Comparison of ENCODE assay signal across 17 cellular contexts in genomic region chr19:19498255-19498991, GRCh38. TPM values are rescaled to one million over a fixed set of nuclear protein-coding genes. Genes with fewer than 3 reads are reported as not detected.
DNase-seq lines count a peak whose midpoint lies in the region; ATAC-seq, FAIRE-seq and TF ChIP-seq lines count a peak whose summit lies in the region.
"Had no signal": no experiment of that assay in that cellular context is flagged by ENCODE, and none has a peak within 500 bp of the region (broad histone marks: within the 10 kb centered on the region; RNA-seq: fewer than 3 reads in every experiment).

No MANE protein-coding gene starts in this region.

- WGBS in K562 (ENCODE audit: insufficient coverage, low coverage, missing lambda C conversion rate) = 96% methylated on average over 12 of the region's 33 CpGs
- WGBS in neuronal stem cell (ENCODE audit: extremely low coverage in 2 of 2, insufficient read length in 2 of 2, insufficient replicate concordance in 1 of 2), 2 donors = no CpG with 5 or more reads among the region's 33 CpGs

- H3K27ac ChIP-seq in K562 (ENCODE audit: extremely low read depth, low read depth, low read length) (no peak overlapping the region), neuronal stem cell (replicated peaks; ENCODE audit: low read length) (no peak overlapping the region)
- H3K27ac ChIP-seq: BLaER1 had no signal

- H3K9ac ChIP-seq in K562 (ENCODE audit: insufficient read depth in 1 of 2, low read depth in 2 of 2, low read length in 2 of 2) = peak overlapping the region in 1 of 2 experiments; percentile 79; a peak in 1 of 4 replicates
- no peak overlapping the region for H3K9ac ChIP-seq in neuronal stem cell (ENCODE audit: low read depth, low read length, poor library complexity)
- H3K9ac ChIP-seq: BLaER1 had no signal

- H2BK120ac ChIP-seq in neuronal stem cell (ENCODE audit: low read depth, low read length) = no peak overlapping the region

- H3K23ac ChIP-seq in neuronal stem cell (ENCODE audit: low read depth, low read length, poor library complexity) = peak overlapping the region; percentile 43

- no peak overlapping the region for H2BK15ac ChIP-seq in neuronal stem cell (ENCODE audit: low read length)

- no peak overlapping the region for H3K4ac ChIP-seq in neuronal stem cell (ENCODE audit: low read length)

- in situ Hi-C loops in K562 (cut with MboI) = no loop called here

- peaks cover 16% of the 10 kb centered on the region for H3K79me2 ChIP-seq in K562 (ENCODE audit: control insufficient read depth, insufficient read depth, low read length)

- H3K27me3 ChIP-seq in K562 (ENCODE audit: control insufficient read depth in 2 of 2, insufficient read depth in 2 of 2, low read length in 2 of 2) (no peaks in the 10 kb centered on the region), neuronal stem cell (ENCODE audit: control insufficient read depth in 3 of 3, insufficient read depth in 3 of 3, low read depth in 1 of 3, low read length in 3 of 3) (no peaks in the 10 kb centered on the region)
- H3K27me3 ChIP-seq: BLaER1 had no signal

- DNase-seq in activated naive CD4-positive, alpha-beta T cell treated with anti-CD3 and anti-CD28 coated beads, Interleukin-2, amount 50 U/mL, for 72 hours (ENCODE audit: low spot score in 2 of 2) = no peak
- no peak for DNase-seq in activated naive CD4-positive, alpha-beta T cell treated with anti-CD3 and anti-CD28 coated beads, Interleukin-2, amount 10 ng/mL, durations not matched to agents 7 days and 5 days
- DNase-seq in K562 (ENCODE audit: extremely low read depth in 1 of 4, low spot score in 3 of 4) (no peak), neuronal stem cell (ENCODE audit: low spot score) (no peak), NCI-H1694 treated with DMSO at 0.1 percent for 48 hours (lab: John Stamatoyannopoulos, UW) (no peak), NCI-H226 (no peak)
- DNase-seq in stimulated activated naive B cell treated with anti-CD40 and anti-IgM and Interleukin-4, amounts not matched to agents 10 μg/mL and 1 μg/mL and 100 μg/mL, for 72 hours = no peak
- DNase-seq: 8988T; AML-193; Caco-2; CD8-positive, alpha-beta memory T cell; DND-41; GDM1; H9 had no signal

- H3K27ac Mint-ChIP-seq in activated naive CD4-positive, alpha-beta T cell treated with anti-CD3 and anti-CD28 coated beads, Interleukin-2, amount 50 U/mL, for 72 hours = peak overlapping the region; percentile 22 to 74
- no peak overlapping the region for H3K27ac Mint-ChIP-seq in activated naive CD4-positive, alpha-beta T cell treated with anti-CD3 and anti-CD28 coated beads, Interleukin-2, amount 10 ng/mL, durations not matched to agents 7 days and 5 days
- H3K27ac Mint-ChIP-seq in stimulated activated naive B cell treated with anti-CD40 and anti-IgM and Interleukin-4, amounts not matched to agents 10 μg/mL and 1 μg/mL and 100 μg/mL, for 72 hours = peak overlapping the region; percentile 82

- peaks cover 98% of the 10 kb centered on the region for H3K36me3 ChIP-seq in K562 (ENCODE audit: control insufficient read depth, insufficient read depth, low read length)
- peaks cover 77 to 97% of the 10 kb centered on the region in 2 donors for H3K36me3 ChIP-seq in neuronal stem cell (replicated peaks in 1 of 2; ENCODE audit: control insufficient read depth in 2 of 2, insufficient read depth in 2 of 2, low read length in 2 of 2)

- POLR2A ChIA-PET in K562 (lab: Yijun Ruan, JAX) = interaction anchor here (0.7 kb wide), 1 partner anchor 203 kb away, joined by 3 read pairs; no protein-coding TSS in a partner anchor

- no peak overlapping the region for H3K14ac ChIP-seq in neuronal stem cell (ENCODE audit: low read length)

- no peak overlapping the region for H4K8ac ChIP-seq in neuronal stem cell (ENCODE audit: low read depth, low read length)

- peaks cover 25% of the 10 kb centered on the region for H3K79me1 ChIP-seq in neuronal stem cell (ENCODE audit: low read depth, low read length)

- H3K36me3 Mint-ChIP-seq in activated naive CD4-positive, alpha-beta T cell treated with anti-CD3 and anti-CD28 coated beads, Interleukin-2, amount 50 U/mL, for 72 hours = peaks cover 9 to 12% of the 10 kb centered on the region in 2 donors
- peaks cover 63% of the 10 kb centered on the region for H3K36me3 Mint-ChIP-seq in activated naive CD4-positive, alpha-beta T cell treated with anti-CD3 and anti-CD28 coated beads, Interleukin-2, amount 10 ng/mL, durations not matched to agents 7 days and 5 days
- H3K36me3 Mint-ChIP-seq in stimulated activated naive B cell treated with anti-CD40 and anti-IgM and Interleukin-4, amounts not matched to agents 10 μg/mL and 1 μg/mL and 100 μg/mL, for 72 hours = peaks cover 58% of the 10 kb centered on the region in 2 donors

- H3K4me2 ChIP-seq in K562 (ENCODE audit: insufficient read depth, low read length) (no peak overlapping the region), neuronal stem cell (ENCODE audit: insufficient read depth, low read length, poor library complexity, severe bottlenecking) (no peak overlapping the region)
- H3K4me2 ChIP-seq: BLaER1, GM23338 had no signal

- no peak for TF ChIP-seq POLR2A in K562 (conservative IDR thresholded peaks at IDR 0.05)

- no peak overlapping the region for H3K4me3 ChIP-seq in K562
- H3K4me3 ChIP-seq in neuronal stem cell (ENCODE audit: low read length in 2 of 2) = no peak overlapping the region
- H3K4me3 ChIP-seq: BLaER1, GM23338 had no signal

- H3K27me3 Mint-ChIP-seq in activated naive CD4-positive, alpha-beta T cell treated with anti-CD3 and anti-CD28 coated beads, Interleukin-2, amount 10 ng/mL, durations not matched to agents 7 days and 5 days = no peaks in the 10 kb centered on the region
- H3K27me3 Mint-ChIP-seq in stimulated activated naive B cell treated with anti-CD40 and anti-IgM and Interleukin-4, amounts not matched to agents 10 μg/mL and 1 μg/mL and 100 μg/mL, for 72 hours = no peaks in the 10 kb centered on the region

- no peaks in the 10 kb centered on the region for H3K9me3 Mint-ChIP-seq in activated naive CD4-positive, alpha-beta T cell treated with anti-CD3 and anti-CD28 coated beads, Interleukin-2, amount 50 U/mL, for 72 hours
- no peaks in the 10 kb centered on the region for H3K9me3 Mint-ChIP-seq in activated naive CD4-positive, alpha-beta T cell treated with anti-CD3 and anti-CD28 coated beads, Interleukin-2, amount 10 ng/mL, durations not matched to agents 7 days and 5 days
- no peaks in the 10 kb centered on the region for H3K9me3 Mint-ChIP-seq in stimulated activated naive B cell treated with anti-CD40 and anti-IgM and Interleukin-4, amounts not matched to agents 10 μg/mL and 1 μg/mL and 100 μg/mL, for 72 hours
- H3K9me3 Mint-ChIP-seq: CD8-positive, alpha-beta memory T cell; GM23338; H9 had no signal

- H3K9me3 ChIP-seq in K562 (replicated peaks; ENCODE audit: control insufficient read depth, insufficient read depth, low read depth, low read length) (no peaks in the 10 kb centered on the region), neuronal stem cell (replicated peaks in 1 of 2; ENCODE audit: control insufficient read depth in 2 of 2, insufficient read depth in 1 of 2, low read depth in 1 of 2, low read length in 2 of 2) (no peaks in the 10 kb centered on the region)
- H3K9me3 ChIP-seq: BLaER1, Caco-2 had no signal

- H4K20me1 ChIP-seq in K562 (replicated peaks; ENCODE audit: control insufficient read depth, insufficient read depth, low read length) = peaks cover 9% of the 10 kb centered on the region; the same call in 1 of the 2 replicates

- ATAC-seq in activated naive CD4-positive, alpha-beta T cell treated with anti-CD3 and anti-CD28 coated beads, Interleukin-2, amount 50 U/mL, for 72 hours = no peak
- no peak for ATAC-seq in K562
- ATAC-seq in stimulated activated naive B cell treated with anti-CD40 and anti-IgM and Interleukin-4, amounts not matched to agents 10 μg/mL and 1 μg/mL and 100 μg/mL, for 72 hours (replicated peaks) = no peak
- ATAC-seq: GM23338 had no signal

- no peak overlapping the region for H3K18ac ChIP-seq in neuronal stem cell (ENCODE audit: low read length)

- H2BK12ac ChIP-seq in neuronal stem cell (ENCODE audit: low read length) = no peak overlapping the region

- H3K4me1 ChIP-seq in K562 (replicated peaks in 1 of 2; ENCODE audit: control insufficient read depth in 2 of 2, insufficient read depth in 2 of 2, low read length in 2 of 2) (peaks cover 0 to 24% of the 10 kb centered on the region in 2 experiments; a peak in 2 of 5 replicates), neuronal stem cell (ENCODE audit: control insufficient read depth in 2 of 2, insufficient read depth in 1 of 2, low read depth in 1 of 2, low read length in 2 of 2) (no peaks in the 10 kb centered on the region)
- H3K4me1 ChIP-seq: Caco-2 had no signal

- no peak overlapping the region for H4K91ac ChIP-seq in neuronal stem cell (ENCODE audit: low read depth, low read length, poor library complexity)

- H3K4me3 Mint-ChIP-seq in activated naive CD4-positive, alpha-beta T cell treated with anti-CD3 and anti-CD28 coated beads, Interleukin-2, amount 10 ng/mL, durations not matched to agents 7 days and 5 days = no peak overlapping the region
- H3K4me3 Mint-ChIP-seq in stimulated activated naive B cell treated with anti-CD40 and anti-IgM and Interleukin-4, amounts not matched to agents 10 μg/mL and 1 μg/mL and 100 μg/mL, for 72 hours = no peak overlapping the region
- H3K4me3 Mint-ChIP-seq: GM23338, H9 had no signal

- no peak for FAIRE-seq in K562 (lab: Jason Lieb, UNC)
- FAIRE-seq: GM12892 had no signal

- no peak for TF ChIP-seq RAD21 in K562 (CRISPR knock-in tag; conservative IDR thresholded peaks at IDR 0.05 in 1 of 2, IDR thresholded peaks at IDR 0.05 in 1 of 2)

- intact Hi-C loops in K562 (cut with micrococcal nuclease) = no loop called here

- no peak for TF ChIP-seq CTCF in K562 (IDR thresholded peaks at IDR 0.05 in 2 of 3, conservative IDR thresholded peaks at IDR 0.05 in 1 of 3; ENCODE audit: insufficient read depth in 2 of 3, low read depth in 1 of 3, low read length in 3 of 3)

- no peaks in the 10 kb centered on the region for H3K4me1 Mint-ChIP-seq in activated naive CD4-positive, alpha-beta T cell treated with anti-CD3 and anti-CD28 coated beads, Interleukin-2, amount 10 ng/mL, durations not matched to agents 7 days and 5 days
- peaks cover 2 to 6% of the 10 kb centered on the region in 2 donors for H3K4me1 Mint-ChIP-seq in stimulated activated naive B cell treated with anti-CD40 and anti-IgM and Interleukin-4, amounts not matched to agents 10 μg/mL and 1 μg/mL and 100 μg/mL, for 72 hours
- H3K4me1 Mint-ChIP-seq: GM23338 had no signal

- CTCF ChIA-PET in activated naive CD4-positive, alpha-beta T cell treated with anti-CD3 and anti-CD28 coated beads, Interleukin-2, amount 10 ng/mL, durations not matched to agents 7 days and 5 days (lab: Charles Lee) = interaction anchor here (2.1 kb wide), 1 partner anchor 8 kb away, joined by 6 read pairs; no protein-coding TSS in a partner anchor
- CTCF ChIA-PET in K562 (lab: Yijun Ruan, JAX; ENCODE audit: low intra/inter-chr PET ratio) = no interaction called here

- H2BK5ac ChIP-seq in neuronal stem cell (ENCODE audit: low read length) = peak overlapping the region; percentile 53

- no peak for TF ChIP-seq EP300 in K562 (IDR thresholded peaks at IDR 0.05; ENCODE audit: low read length)

- no TSS peak for BruUV-seq in K562 (replicated peaks; lab: Mats Ljungman, UMichigan)

- no peaks in the 10 kb centered on the region for H3K9me1 ChIP-seq in K562 (ENCODE audit: control insufficient read depth, insufficient read depth, low read length)

- H2AFZ ChIP-seq in K562 (ENCODE audit: low read depth, low read length) = no peak overlapping the region
- H2AFZ ChIP-seq in neuronal stem cell (ENCODE audit: low read length) = no peak overlapping the region
- H2AFZ ChIP-seq: GM23338 had no signal

- H2AK5ac ChIP-seq in neuronal stem cell (ENCODE audit: low read depth, low read length) = no peak overlapping the region

RNA-seq across cellular contexts. Expression of gene TSSK6, which starts 16.9 kb away (rescaled TPM):
- total RNA-seq in activated naive CD4-positive, alpha-beta T cell treated with anti-CD3 and anti-CD28 coated beads, Interleukin-2, amount 50 U/mL, for 72 hours = 1 to 10 TPM; 3.8 to 5.5 TPM
- total RNA-seq in K562 (2011; cell fraction: chromatin; rRNA removed; ENCODE audit: low replicate concordance) = 1.3 and 7.5 TPM in 2 replicates
- 14.5 and 15.7 TPM in 2 replicates for total RNA-seq in K562 (2011; cell fraction: nucleolus; rRNA removed)
- total RNA-seq in K562 (2011; cell fraction: nucleoplasm; rRNA removed) = 4.5 TPM in 2 replicates
- total RNA-seq in K562 (2014; rRNA removed) = 2.0 and 2.1 TPM in 2 replicates
- total RNA-seq in K562 (2014; rRNA removed; fragmentation: Illumina TruSeq; extraction: Trizol) = 0.22 TPM in 1 of 2 replicates, not detected in the other
- 0.76 and 0.90 TPM in 2 replicates for total RNA-seq in K562 (2015; rRNA removed; fragmentation: Illumina TruSeq; extraction: Trizol)
- 2.4 and 2.6 TPM in 2 replicates for total RNA-seq in K562 (2021)
- 0.93 and 1.8 TPM in 2 replicates for polyA plus RNA-seq in K562 (2011; rRNA removed)
- 2.5 and 7.7 TPM in 2 replicates for polyA plus RNA-seq in K562 (2011; cell fraction: cytosol; rRNA removed)
- 3.6 and 7.5 TPM in 2 replicates for polyA plus RNA-seq in K562 (2011; cell fraction: nucleus; rRNA removed)
- 1.3 and 2.7 TPM in 2 replicates for polyA plus RNA-seq in K562 (2012)
- 0.21 and 0.39 TPM in 2 replicates for polyA plus RNA-seq in K562 (2014; fragmentation: Illumina TruSeq; extraction: Trizol)
- polyA plus RNA-seq in K562 (2014; fragmentation: Nextera tagmentation; extraction: Ambion mirVana) = not detected
- 2.4 and 3.9 TPM in 2 replicates for polyA plus RNA-seq in K562 (2014; rRNA removed)
- 0.54 and 0.67 TPM in 2 replicates for polyA minus RNA-seq in K562 (2011; rRNA and poly(A)+ RNA removed)
- polyA minus RNA-seq in K562 (2011; cell fraction: cytosol; rRNA and poly(A)+ RNA removed) = 1.4 TPM in 1 of 2 replicates, not detected in the other
- 7.4 and 9.3 TPM in 2 replicates for polyA minus RNA-seq in K562 (2011; cell fraction: nucleus; rRNA and poly(A)+ RNA removed)
- polyA plus RNA-seq in neuronal stem cell (2013, experiment 1 of 2) = 2.3 TPM
- polyA plus RNA-seq in neuronal stem cell (2013, experiment 2 of 2) = 2.2 TPM

RNA-seq across cellular contexts. Expression of gene NDUFA13, which starts 17.6 kb away (rescaled TPM):
- total RNA-seq in activated naive CD4-positive, alpha-beta T cell treated with anti-CD3 and anti-CD28 coated beads, Interleukin-2, amount 50 U/mL, for 72 hours = 100 to 1,000 TPM; 358 to 407 TPM
- total RNA-seq in K562 (2011; cell fraction: chromatin; rRNA removed; ENCODE audit: low replicate concordance) = 115 and 283 TPM in 2 replicates
- total RNA-seq in K562 (2011; cell fraction: nucleolus; rRNA removed) = 289 and 359 TPM in 2 replicates
- total RNA-seq in K562 (2011; cell fraction: nucleoplasm; rRNA removed) = 176 and 255 TPM in 2 replicates
- total RNA-seq in K562 (2014; rRNA removed) = 386 and 429 TPM in 2 replicates
- total RNA-seq in K562 (2014; rRNA removed; fragmentation: Illumina TruSeq; extraction: Trizol) = 74.8 and 146 TPM in 2 replicates
- 397 and 447 TPM in 2 replicates for total RNA-seq in K562 (2015; rRNA removed; fragmentation: Illumina TruSeq; extraction: Trizol)
- 522 and 559 TPM in 2 replicates for total RNA-seq in K562 (2021)
- 340 and 343 TPM in 2 replicates for polyA plus RNA-seq in K562 (2011; rRNA removed)
- 881 and 1,009 TPM in 2 replicates for polyA plus RNA-seq in K562 (2011; cell fraction: cytosol; rRNA removed)
- 249 and 320 TPM in 2 replicates for polyA plus RNA-seq in K562 (2011; cell fraction: nucleus; rRNA removed)
- 401 and 675 TPM in 2 replicates for polyA plus RNA-seq in K562 (2012)
- polyA plus RNA-seq in K562 (2014; fragmentation: Illumina TruSeq; extraction: Trizol) = 298 and 395 TPM in 2 replicates
- polyA plus RNA-seq in K562 (2014; fragmentation: Nextera tagmentation; extraction: Ambion mirVana) = 100 to 1,000 TPM; 263 to 440 TPM
- 596 and 801 TPM in 2 replicates for polyA plus RNA-seq in K562 (2014; rRNA removed)
- polyA minus RNA-seq in K562 (2011; rRNA and poly(A)+ RNA removed) = 72.8 and 113 TPM in 2 replicates
- 98.7 and 142 TPM in 2 replicates for polyA minus RNA-seq in K562 (2011; cell fraction: cytosol; rRNA and poly(A)+ RNA removed)
- polyA minus RNA-seq in K562 (2011; cell fraction: nucleus; rRNA and poly(A)+ RNA removed) = 52.4 and 62.5 TPM in 2 replicates
- 218 TPM for polyA plus RNA-seq in neuronal stem cell (2013, experiment 1 of 2)
- 213 TPM for polyA plus RNA-seq in neuronal stem cell (2013, experiment 2 of 2)

RNA-seq across cellular contexts. Expression of gene YJEFN3, which starts 30.3 kb away (rescaled TPM):
- total RNA-seq in activated naive CD4-positive, alpha-beta T cell treated with anti-CD3 and anti-CD28 coated beads, Interleukin-2, amount 50 U/mL, for 72 hours = 10 to 100 TPM in 1 of 2 donors, 1 to 10 TPM in 1; 5.7 to 11.3 TPM
- 31.5 and 32.8 TPM in 2 replicates for total RNA-seq in K562 (2011; cell fraction: chromatin; rRNA removed; ENCODE audit: low replicate concordance)
- 14.5 and 16.2 TPM in 2 replicates for total RNA-seq in K562 (2011; cell fraction: nucleolus; rRNA removed)
- total RNA-seq in K562 (2011; cell fraction: nucleoplasm; rRNA removed) = 22.3 and 39.8 TPM in 2 replicates
- 1.3 and 1.5 TPM in 2 replicates for total RNA-seq in K562 (2014; rRNA removed)
- 0.86 and 0.98 TPM in 2 replicates for total RNA-seq in K562 (2014; rRNA removed; fragmentation: Illumina TruSeq; extraction: Trizol)
- total RNA-seq in K562 (2015; rRNA removed; fragmentation: Illumina TruSeq; extraction: Trizol) = 1.1 TPM in 2 replicates
- 3.6 and 4.8 TPM in 2 replicates for total RNA-seq in K562 (2021)
- polyA plus RNA-seq in K562 (2011; rRNA removed) = 1.0 and 1.6 TPM in 2 replicates
- 0.86 and 2.6 TPM in 2 replicates for polyA plus RNA-seq in K562 (2011; cell fraction: cytosol; rRNA removed)
- polyA plus RNA-seq in K562 (2011; cell fraction: nucleus; rRNA removed) = 12.5 and 30.5 TPM in 2 replicates
- polyA plus RNA-seq in K562 (2012) = 4.6 and 18.0 TPM in 2 replicates
- polyA plus RNA-seq in K562 (2014; fragmentation: Illumina TruSeq; extraction: Trizol) = 2.9 and 3.8 TPM in 2 replicates
- under 1 TPM in 1 of 2 experiments, not detected in 1; 0.04 TPM for polyA plus RNA-seq in K562 (2014; fragmentation: Nextera tagmentation; extraction: Ambion mirVana)
- 4.8 and 5.8 TPM in 2 replicates for polyA plus RNA-seq in K562 (2014; rRNA removed)
- 0.81 and 1.1 TPM in 2 replicates for polyA minus RNA-seq in K562 (2011; rRNA and poly(A)+ RNA removed)
- 0.46 and 1.0 TPM in 2 replicates for polyA minus RNA-seq in K562 (2011; cell fraction: cytosol; rRNA and poly(A)+ RNA removed)
- polyA minus RNA-seq in K562 (2011; cell fraction: nucleus; rRNA and poly(A)+ RNA removed) = 2.4 and 2.7 TPM in 2 replicates
- polyA plus RNA-seq in neuronal stem cell (2013, experiment 1 of 2) = 10.9 TPM
- polyA plus RNA-seq in neuronal stem cell (2013, experiment 2 of 2) = 9.9 TPM
- polyA plus RNA-seq: CD8-positive, alpha-beta memory T cell had no signal

RNA-seq across cellular contexts. Expression of gene CILP2, which starts 39.6 kb away (rescaled TPM):
- under 1 TPM; 0.25 to 0.31 TPM for total RNA-seq in activated naive CD4-positive, alpha-beta T cell treated with anti-CD3 and anti-CD28 coated beads, Interleukin-2, amount 50 U/mL, for 72 hours
- total RNA-seq in K562 (2011; cell fraction: chromatin; rRNA removed; ENCODE audit: low replicate concordance) = 0.09 and 0.56 TPM in 2 replicates
- total RNA-seq in K562 (2011; cell fraction: nucleolus; rRNA removed) = 0.53 and 0.67 TPM in 2 replicates
- total RNA-seq in K562 (2011; cell fraction: nucleoplasm; rRNA removed) = 0.29 and 0.46 TPM in 2 replicates
- total RNA-seq in K562 (2014; rRNA removed) (0.23 and 0.33 TPM in 2 replicates), K562 (2014; rRNA removed; fragmentation: Illumina TruSeq; extraction: Trizol) (0.04 TPM in 1 of 2 replicates, not detected in the other), K562 (2015; rRNA removed; fragmentation: Illumina TruSeq; extraction: Trizol) (0.08 and 0.11 TPM in 2 replicates), K562 (2021) (0.29 and 0.35 TPM in 2 replicates)
- polyA plus RNA-seq in K562 (2011; rRNA removed) (0.04 and 0.07 TPM in 2 replicates), K562 (2014; fragmentation: Illumina TruSeq; extraction: Trizol) (0.04 TPM in 2 replicates), K562 (2014; fragmentation: Nextera tagmentation; extraction: Ambion mirVana) (not detected), K562 (2014; rRNA removed) (0.05 and 0.31 TPM in 2 replicates)
- 0.01 and 0.67 TPM in 2 replicates for polyA plus RNA-seq in K562 (2011; cell fraction: cytosol; rRNA removed)
- polyA plus RNA-seq in K562 (2011; cell fraction: nucleus; rRNA removed) = 0.22 and 0.77 TPM in 2 replicates
- polyA plus RNA-seq in K562 (2012) = 0.05 and 0.29 TPM in 2 replicates
- polyA minus RNA-seq in K562 (2011; rRNA and poly(A)+ RNA removed) = 0.14 TPM in 1 of 2 replicates, not detected in the other
- not detected in 2 replicates for polyA minus RNA-seq in K562 (2011; cell fraction: cytosol; rRNA and poly(A)+ RNA removed)
- polyA minus RNA-seq in K562 (2011; cell fraction: nucleus; rRNA and poly(A)+ RNA removed) = 0.22 and 0.27 TPM in 2 replicates
- 2.0 TPM for polyA plus RNA-seq in neuronal stem cell (2013, experiment 1 of 2)
- polyA plus RNA-seq in neuronal stem cell (2013, experiment 2 of 2) = 2.1 TPM
